ENCODE assay signal across 11 cellular contexts in the genomic region with DNA sequence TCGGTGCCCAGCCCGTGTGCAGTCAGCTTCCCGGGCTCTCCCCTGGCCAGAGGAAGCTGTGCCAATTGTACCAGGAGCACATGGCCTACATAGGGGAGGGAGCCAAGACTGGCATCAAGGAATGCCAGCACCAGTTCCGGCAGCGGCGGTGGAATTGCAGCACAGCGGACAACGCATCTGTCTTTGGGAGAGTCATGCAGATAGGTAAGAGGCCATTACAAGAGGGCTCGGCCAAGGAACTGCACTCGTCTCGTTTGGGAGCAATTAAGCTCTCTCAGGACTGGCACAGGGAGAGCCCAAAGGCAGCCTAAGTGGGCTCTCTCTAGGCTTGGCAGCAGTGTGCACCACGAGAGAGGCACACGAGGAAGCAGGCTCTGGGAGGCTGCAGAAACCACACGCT. TPM values are rescaled to one million over a fixed set of nuclear protein-coding genes. Genes with fewer than 3 reads are reported as not detected.
"Had no signal": no experiment of that assay in that cellular context is flagged by ENCODE, and none has a peak within 500 bp of the region (broad histone marks: within the 10 kb centered on the region; RNA-seq: fewer than 3 reads in every experiment).

No MANE protein-coding gene starts in this region.

- H3K36me3 Mint-ChIP-seq: activated naive CD4-positive, alpha-beta T cell treated with anti-CD3 and anti-CD28 coated beads, Interleukin-2, amount 50 U/mL, for 24 hours; immature natural killer cell; stimulated activated effector memory CD8-positive, alpha-beta T cell treated with anti-CD3 and anti-CD28 coated beads, Interleukin-12 subunit alpha, Interleukin-12 subunit beta, amount 100 ng/mL, for 72 hours had no signal

- DNase-seq: activated CD4-positive, alpha-beta T cell treated with anti-CD3 and anti-CD28 coated beads, Interleukin-2, amount 50 U/mL, for 1 hour; amniotic stem cell; body of pancreas; dermis blood vessel endothelial cell; immature natural killer cell; T-helper 2 cell; transverse colon had no signal

- H3K27ac Mint-ChIP-seq: activated naive CD4-positive, alpha-beta T cell treated with anti-CD3 and anti-CD28 coated beads, Interleukin-2, amount 50 U/mL, for 24 hours; immature natural killer cell; stimulated activated effector memory CD8-positive, alpha-beta T cell treated with anti-CD3 and anti-CD28 coated beads, Interleukin-12 subunit alpha, Interleukin-12 subunit beta, amount 100 ng/mL, for 72 hours had no signal

- H3K9me3 Mint-ChIP-seq: activated naive CD4-positive, alpha-beta T cell treated with anti-CD3 and anti-CD28 coated beads, Interleukin-2, amount 50 U/mL, for 24 hours; central memory CD8-positive, alpha-beta T cell; immature natural killer cell; stimulated activated effector memory CD8-positive, alpha-beta T cell treated with anti-CD3 and anti-CD28 coated beads, Interleukin-12 subunit alpha, Interleukin-12 subunit beta, amount 100 ng/mL, for 72 hours had no signal

- H3K4me3 Mint-ChIP-seq: activated naive CD4-positive, alpha-beta T cell treated with anti-CD3 and anti-CD28 coated beads, Interleukin-2, amount 50 U/mL, for 24 hours; central memory CD8-positive, alpha-beta T cell; immature natural killer cell; stimulated activated effector memory CD8-positive, alpha-beta T cell treated with anti-CD3 and anti-CD28 coated beads, Interleukin-12 subunit alpha, Interleukin-12 subunit beta, amount 100 ng/mL, for 72 hours had no signal

- ATAC-seq: body of pancreas; stimulated activated effector memory CD8-positive, alpha-beta T cell treated with anti-CD3 and anti-CD28 coated beads, Interleukin-12 subunit alpha, Interleukin-12 subunit beta, amount 100 ng/mL, for 72 hours had no signal

RNA-seq across cellular contexts. Expression of gene WNT5B, which starts 3.7 kb away (rescaled TPM):
- total RNA-seq: activated CD8-positive, alpha-beta memory T cell treated with anti-CD3 and anti-CD28 coated beads for 36 hours; body of pancreas had no signal
